In the genomic region with DNA sequence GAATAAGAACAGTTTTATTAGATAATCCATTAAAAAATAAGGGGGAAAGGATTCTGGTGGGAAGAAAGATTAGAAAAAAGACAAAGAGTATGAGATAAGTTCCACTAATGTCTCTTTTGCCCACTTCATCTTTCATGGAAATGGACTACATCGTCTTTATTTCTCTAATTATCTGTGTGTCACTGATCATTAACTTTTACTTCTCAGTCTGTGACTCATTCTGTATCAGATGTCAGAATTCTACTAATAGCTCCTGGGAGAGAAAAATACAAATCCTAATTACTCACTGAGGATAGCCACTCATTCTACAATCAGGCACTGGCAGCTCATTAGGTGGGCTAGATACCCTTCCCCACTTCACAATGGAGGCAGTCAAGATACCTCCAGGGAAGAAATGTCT, we compare ENCODE assay signal across 25 cellular contexts. TPM values are rescaled to one million over a fixed set of nuclear protein-coding genes. Genes with fewer than 3 reads are reported as not detected.
DNase-seq lines count a peak whose midpoint lies in the region; ATAC-seq, FAIRE-seq and TF ChIP-seq lines count a peak whose summit lies in the region.
"Had no signal": no experiment of that assay in that cellular context is flagged by ENCODE, and none has a peak within 500 bp of the region (broad histone marks: within the 10 kb centered on the region; RNA-seq: fewer than 3 reads in every experiment).

No MANE protein-coding gene starts in this region.

- 0 out of 3 replicates have a peak, but pooled peaks have one; percentile 20 for ATAC-seq in SK-N-SH treated with all-trans-retinoic acid at 6 μM for 48 hours
- no peak for ATAC-seq in left colon
- ATAC-seq: GM12878 had no signal

- H3F3A ChIP-seq in SK-N-SH (replicated peaks; ENCODE audit: insufficient read depth) = no peaks in the 10 kb centered on the region

- TF ChIP-seq RAD21 in SK-N-SH (IDR thresholded peaks at IDR 0.05; ENCODE audit: low read length) = no peak

- POLR2A ChIA-PET in SK-N-SH (lab: Yijun Ruan, JAX) = no interaction called here

- intact Hi-C loops in kidney (cut with DNase I) = no loop called here
- intact Hi-C loops in left colon (cut with DNase I, micrococcal nuclease) = no loop called here

- no peaks in the 10 kb centered on the region for H3K9me3 ChIP-seq in SK-N-SH
- H3K9me3 ChIP-seq in kidney (ENCODE audit: control insufficient read depth in 1 of 2, low read length in 2 of 2) = no peaks in the 10 kb centered on the region
- H3K9me3 ChIP-seq: stomach, tibial nerve had no signal

- no peak for TF ChIP-seq CTCF in SK-N-SH (IDR thresholded peaks at IDR 0.05)
- TF ChIP-seq CTCF in epithelial cell of proximal tubule (conservative IDR thresholded peaks at IDR 0.05; ENCODE audit: low read depth, low read length) = no peak
- TF ChIP-seq CTCF in kidney (IDR thresholded peaks at IDR 0.05; ENCODE audit: borderline replicate concordance, extremely low read depth, insufficient read depth) = no peak

- H4K20me1 ChIP-seq in SK-N-SH (ENCODE audit: insufficient read depth) = no peaks in the 10 kb centered on the region

- CTCF ChIA-PET in SK-N-SH (lab: Yijun Ruan, JAX) = interaction anchor here (1.1 to 2.0 kb wide), 2 partner anchors 23 to 98 kb away, joined by 3 to 7 read pairs; no protein-coding TSS in a partner anchor

- H3K27ac ChIP-seq in SK-N-SH (ENCODE audit: low read depth in 2 of 2, low read length in 1 of 2) (no peak overlapping the region), kidney (ENCODE audit: low read depth in 2 of 2, low read length in 2 of 2) (no peak overlapping the region)
- H3K27ac ChIP-seq: RWPE1, stomach, tibial nerve had no signal

- 2% methylated on average over 1 of the region's 1 CpG for WGBS in SK-N-SH (ENCODE audit: low lambda C conversion rate)

- no peak overlapping the region for H2AFZ ChIP-seq in SK-N-SH (ENCODE audit: low read depth)

- TF ChIP-seq EP300 in SK-N-SH (IDR thresholded peaks at IDR 0.05; ENCODE audit: borderline replicate concordance in 1 of 2, low read depth in 1 of 2, low read length in 1 of 2) = no peak

- H3K4me2 ChIP-seq in SK-N-SH = no peak overlapping the region

- no peak for FAIRE-seq in kidney (lab: Jason Lieb, UNC)
- FAIRE-seq: frontal cortex, GM12878 had no signal

- DNase-seq in SK-N-SH (no peak), LHCN-M2 (ENCODE audit: low read depth) (peak; percentile 22), epithelial cell of proximal tubule (ENCODE audit: low read depth) (peak; percentile 53), OCI-M2 (lab: John Stamatoyannopoulos, UW; ENCODE audit: unreplicated experiment) (no peak), kidney (no peak), left colon (no peak), NCI-H1092 (lab: John Stamatoyannopoulos, UW) (no peak)
- DNase-seq: activated CD8-positive, alpha-beta memory T cell treated with anti-CD3 and anti-CD28 coated beads, Interleukin-2, amount 50 U/mL, for 4 hours; activated naive CD8-positive, alpha-beta T cell treated with anti-CD3 and anti-CD28 coated beads, Interleukin-2, amount 10 ng/mL, durations not matched to agents 7 days and 5 days; DMS79; NCI-H1048; NCI-H2029; NCI-H446 treated with DMSO at 0.1 percent for 48 hours; occipital lobe; stomach had no signal

- H3K27me3 ChIP-seq in SK-N-SH (ENCODE audit: insufficient read depth) = peaks cover 11% of the 10 kb centered on the region; the same call in 1 of the 2 replicates
- H3K27me3 ChIP-seq: stomach, tibial nerve had no signal

- H3K36me3 ChIP-seq in SK-N-SH (replicated peaks in 1 of 2; ENCODE audit: control insufficient read depth in 1 of 2, insufficient read depth in 2 of 2, low read length in 1 of 2) (no peaks in the 10 kb centered on the region), kidney (ENCODE audit: control insufficient read depth in 1 of 2, insufficient read depth in 2 of 2, low read length in 2 of 2) (no peaks in the 10 kb centered on the region)
- H3K36me3 ChIP-seq: stomach, tibial nerve had no signal

- no peaks in the 10 kb centered on the region for H3K9me2 ChIP-seq in SK-N-SH

- H3K9ac ChIP-seq in SK-N-SH (no peak overlapping the region), kidney (ENCODE audit: low read length in 2 of 2) (no peak overlapping the region)

- H3K4me3 ChIP-seq in SK-N-SH (ENCODE audit: low read depth in 2 of 2, low read length in 1 of 2) (no peak overlapping the region), epithelial cell of proximal tubule (ENCODE audit: low read depth, low read length) (no peak overlapping the region), kidney (ENCODE audit: low read length in 2 of 2) (no peak overlapping the region)
- H3K4me3 ChIP-seq: GM12878, stomach, tibial nerve had no signal

- no peaks in the 10 kb centered on the region for H3K79me2 ChIP-seq in SK-N-SH (ENCODE audit: insufficient read depth)

- H3K4me1 ChIP-seq in SK-N-SH (ENCODE audit: control insufficient read depth in 1 of 2, insufficient read depth in 2 of 2, low read depth in 1 of 2, low read length in 1 of 2) (no peaks in the 10 kb centered on the region), kidney (ENCODE audit: control insufficient read depth in 1 of 2, insufficient read depth in 1 of 2, low read depth in 1 of 2, low read length in 2 of 2) (no peaks in the 10 kb centered on the region)
- H3K4me1 ChIP-seq: stomach, tibial nerve had no signal

TF ChIP-seq in SK-N-SH treated with all-trans-retinoic acid at 6 μM for 48 hours, 23 proteins besides CTCF, POLR2A, EP300 and RAD21 (continues in another document):
- TF ChIP-seq ZFP30 (CRISPR knock-in tag; IDR thresholded peaks at IDR 0.05) (no peak), ZNF565 (CRISPR knock-in tag; conservative IDR thresholded peaks at IDR 0.05; ENCODE audit: low read depth) (no peak), TCF4 (CRISPR knock-in tag; IDR thresholded peaks at IDR 0.05; ENCODE audit: borderline replicate concordance) (no peak), PPARA (CRISPR knock-in tag; IDR thresholded peaks at IDR 0.05; ENCODE audit: borderline replicate concordance) (no peak), POU6F1 (CRISPR knock-in tag; IDR thresholded peaks at IDR 0.05; ENCODE audit: borderline replicate concordance, low read depth) (no peak), ISL1 (CRISPR knock-in tag; IDR thresholded peaks at IDR 0.05) (no peak)

TF ChIP-seq in SK-N-SH, 30 proteins besides CTCF, POLR2A, EP300 and RAD21:
- TF ChIP-seq FOXJ3 (CRISPR knock-in tag; IDR thresholded peaks at IDR 0.05) = no peak
- TF ChIP-seq TEAD4 (IDR thresholded peaks at IDR 0.05; ENCODE audit: borderline replicate concordance, insufficient read depth) = no peak
- no peak for TF ChIP-seq TAF1 (IDR thresholded peaks at IDR 0.05; ENCODE audit: borderline replicate concordance, low read depth, low read length)
- no peak for TF ChIP-seq ELF1 (IDR thresholded peaks at IDR 0.05)

RNA-seq across cellular contexts. Expression of gene ILDR2, which starts 41.7 kb away (rescaled TPM):
- polyA plus RNA-seq in SK-N-SH (2012; rRNA removed) (0.05 and 0.24 TPM in 2 replicates), kidney (ENCODE audit: insufficient read depth, low read depth, low replicate concordance) (1.5 TPM)
- polyA plus RNA-seq in SK-N-SH (2012; cell fraction: cytosol; rRNA removed) = 0.09 and 0.14 TPM in 2 replicates
- 0.06 and 0.10 TPM in 2 replicates for polyA plus RNA-seq in SK-N-SH (2012; cell fraction: nucleus; rRNA removed)
- total RNA-seq in LHCN-M2 (2014; rRNA removed) (0.45 and 0.69 TPM in 2 replicates), epithelial cell of proximal tubule (0.86 and 2.3 TPM in 2 replicates), kidney (5.9 TPM), left colon (1 to 10 TPM in 1 of 2 donors, under 1 TPM in 1; 0.85 to 1.3 TPM)
- 0.47 TPM for polyA plus RNA-seq in LHCN-M2 (2012)
- total RNA-seq: B cell had no signal

RNA-seq across cellular contexts. Expression of gene MAEL, which starts 55.4 kb away (rescaled TPM):
- polyA plus RNA-seq in SK-N-SH (2012; rRNA removed) (not detected in 2 replicates), kidney (ENCODE audit: insufficient read depth, low read depth, low replicate concordance) (2.2 TPM)
- polyA plus RNA-seq in SK-N-SH (2012; cell fraction: cytosol; rRNA removed) = 0.03 TPM in 1 of 2 replicates, not detected in the other
- polyA plus RNA-seq in SK-N-SH (2012; cell fraction: nucleus; rRNA removed) = not detected in 2 replicates
- total RNA-seq in LHCN-M2 (2014; rRNA removed) (not detected in 2 replicates), epithelial cell of proximal tubule (not detected in 2 replicates), kidney (0.54 TPM), left colon (not detected)
- not detected for polyA plus RNA-seq in LHCN-M2 (2012)
- total RNA-seq: A172; activated naive CD8-positive, alpha-beta T cell treated with anti-CD3 and anti-CD28 coated beads, Interleukin-2, amount 10 ng/mL, durations not matched to agents 7 days and 5 days; activated T-helper 2 cell treated with anti-CD3 and anti-CD28 coated beads, Interferon-gamma antibody, Interleukin-2, Interleukin-4, amounts not matched to agents 10 μg/mL and 5 μg/mL and 100 μg/mL, durations not matched to agents 14 hours and 24 hours and 36 hours; B cell; chondrocyte; H4 had no signal

RNA-seq across cellular contexts. Expression of gene TADA1, which starts 57.6 kb away (rescaled TPM):
- polyA plus RNA-seq in SK-N-SH (2012; rRNA removed) (9.3 and 13.6 TPM in 2 replicates), kidney (ENCODE audit: insufficient read depth, low read depth, low replicate concordance) (13.7 TPM)
- polyA plus RNA-seq in SK-N-SH (2012; cell fraction: cytosol; rRNA removed) = 12.5 and 12.7 TPM in 2 replicates
- polyA plus RNA-seq in SK-N-SH (2012; cell fraction: nucleus; rRNA removed) = 12.3 and 16.7 TPM in 2 replicates
- total RNA-seq in LHCN-M2 (2014; rRNA removed) (9.8 and 10.1 TPM in 2 replicates), epithelial cell of proximal tubule (13.7 and 21.1 TPM in 2 replicates), kidney (11.5 TPM), left colon (10 to 100 TPM in 1 of 2 donors, 1 to 10 TPM in 1; 9.5 to 11.6 TPM)
- 2.6 TPM for polyA plus RNA-seq in LHCN-M2 (2012)

Comparison
In these comparisons a context has a peak if more than half of its experiments do, and no peak if none do; other contexts are left out.
1. DNase-seq: peak in LHCN-M2 (single experiment) and epithelial cell of proximal tubule (single experiment); none in SK-N-SH (single experiment), OCI-M2 (single experiment), kidney (single experiment), left colon (0 of 2) and NCI-H1092 (single experiment).